1 cellular context compared by ENCODE assay signal in the genomic region with DNA sequence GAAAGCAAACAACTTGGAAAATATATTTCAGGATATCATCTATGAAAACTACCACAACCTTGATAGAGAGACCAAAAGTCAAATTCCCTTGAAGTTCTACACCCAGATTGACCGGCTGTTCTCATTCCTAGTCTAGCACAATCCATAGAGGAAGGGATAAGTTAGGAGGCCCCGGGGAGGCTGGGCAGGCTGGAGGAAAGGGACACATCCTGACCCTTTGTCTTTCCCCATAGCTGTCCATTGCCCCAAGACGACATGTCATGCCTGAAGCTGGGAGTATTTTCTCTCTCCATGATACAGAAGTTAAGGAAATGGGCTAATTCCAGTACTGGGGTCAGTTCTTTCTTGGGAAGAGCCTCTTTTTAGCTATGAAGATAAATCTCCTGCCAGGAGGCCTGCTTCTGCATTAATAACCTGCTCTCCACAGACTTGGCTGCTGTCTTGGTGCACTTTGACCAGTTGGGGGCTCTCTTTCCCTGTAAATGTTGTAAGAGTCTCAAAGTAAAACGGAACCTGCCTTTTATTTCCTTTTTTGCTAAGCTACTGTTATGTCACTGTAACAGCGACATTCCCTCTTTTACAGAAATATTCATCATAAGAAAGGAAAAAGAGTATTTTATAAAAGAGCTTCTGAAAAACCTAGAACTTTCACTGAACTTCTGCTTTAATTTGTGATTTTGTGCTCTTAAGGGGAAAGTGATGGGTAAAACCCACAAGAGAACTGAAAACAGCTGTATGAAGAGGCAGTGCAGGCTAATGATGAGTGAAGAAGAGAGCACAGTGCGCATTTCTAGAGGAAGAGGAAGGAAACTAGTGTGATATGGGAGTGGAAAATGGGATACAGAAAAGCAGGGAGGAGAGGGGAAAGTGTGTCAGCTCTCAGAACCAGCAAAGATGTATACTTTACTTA.
TF ChIP-seq lines count a peak whose summit lies in the region.

No MANE protein-coding gene starts in this region.

TF ChIP-seq in A549, 52 proteins besides CTCF, POLR2A, EP300 and RAD21:
- peak; percentile 36; the same call in 2 of the 3 replicates for TF ChIP-seq SMC3 (IDR thresholded peaks at IDR 0.05)
